Comparison of ENCODE assay signal across 1 cellular context in genomic region chr1:61480273-61480672, GRCh38.
TF ChIP-seq lines count a peak whose summit lies in the region.

No MANE protein-coding gene starts in this region.

TF ChIP-seq in A549, 52 proteins besides CTCF, POLR2A, EP300 and RAD21 (continued from another document):
- TF ChIP-seq CEBPB (IDR thresholded peaks at IDR 0.05) (no peak), NPAS2 (CRISPR knock-in tag; IDR thresholded peaks at IDR 0.05; ENCODE audit: borderline replicate concordance) (no peak), HMGXB4 (CRISPR knock-in tag; IDR thresholded peaks at IDR 0.05; ENCODE audit: borderline replicate concordance) (no peak), MAFK (IDR thresholded peaks at IDR 0.05; ENCODE audit: partially characterized antibody) (no peak), E2F6 (IDR thresholded peaks at IDR 0.05; ENCODE audit: borderline replicate concordance, low read depth) (no peak), RARB (CRISPR knock-in tag; IDR thresholded peaks at IDR 0.05) (no peak), ZSCAN20 (CRISPR knock-in tag; IDR thresholded peaks at IDR 0.05) (no peak), FOXS1 (CRISPR knock-in tag; IDR thresholded peaks at IDR 0.05) (no peak), MAZ (IDR thresholded peaks at IDR 0.05; ENCODE audit: borderline replicate concordance, low read depth, low read length) (no peak)
